ENCODE assay signal across 15 cellular contexts in genomic region chr12:114671321-114671663, GRCh38. TPM values are rescaled to one million over a fixed set of nuclear protein-coding genes. Genes with fewer than 3 reads are reported as not detected.
DNase-seq lines count a peak whose midpoint lies in the region; ATAC-seq, FAIRE-seq and TF ChIP-seq lines count a peak whose summit lies in the region.
"Had no signal": no experiment of that assay in that cellular context is flagged by ENCODE, and none has a peak within 500 bp of the region (broad histone marks: within the 10 kb centered on the region; RNA-seq: fewer than 3 reads in every experiment).

No MANE protein-coding gene starts in this region.

- TF ChIP-seq POLR2A in H1 (IDR thresholded peaks at IDR 0.05; ENCODE audit: control extremely low read depth in 1 of 2, low read depth in 2 of 2, low read length in 2 of 2), result no peak

- no peak overlapping the region for H3K9ac ChIP-seq in H1 (replicated peaks in 1 of 4; ENCODE audit: extremely low read depth in 1 of 4, low read depth in 3 of 4, low read length in 3 of 4)

- H3K36me3 Mint-ChIP-seq in nephron progenitor cell (ENCODE audit: low read depth), result peaks cover 35% of the 10 kb centered on the region
- H3K36me3 Mint-ChIP-seq: IgD-negative memory B cell had no signal

- POLR2A ChIA-PET in H1 (lab: Charles Lee; ENCODE audit: partially characterized antibody), result interaction anchor here (1.8 to 5.9 kb wide), 2 partner anchors 12 to 17 kb away, joined by 6 to 45 read pairs; partner anchors contain the start of gene TBX3

- intact Hi-C loops in left ventricle myocardium inferior (cut with micrococcal nuclease) (no loop called here), Right ventricle myocardium inferior (cut with DNase I) (loop anchor here (10.0 kb wide), 1 partner anchor 434 kb away; no protein-coding TSS in a partner anchor)

- H3K27me3 Mint-ChIP-seq in nephron progenitor cell (ENCODE audit: low read depth, poor library complexity), result peaks cover 68% of the 10 kb centered on the region

- no peak overlapping the region for H2BK5ac ChIP-seq in H1 (ENCODE audit: low read depth, low read length)

- no peak overlapping the region for H3K4ac ChIP-seq in H1 (replicated peaks; ENCODE audit: insufficient read length, low read depth, low read length)

- no peak overlapping the region for H4K8ac ChIP-seq in H1 (ENCODE audit: extremely low read depth, insufficient read depth, low read length)

- H3K36me3 ChIP-seq in left ventricle myocardium inferior (peaks cover 48% of the 10 kb centered on the region), H1 (ENCODE audit: control insufficient read depth in 2 of 4, insufficient read depth in 4 of 4, low read length in 3 of 4) (no peaks in the 10 kb centered on the region)

- peak overlapping the region; percentile 70 for H3K4me3 Mint-ChIP-seq in nephron progenitor cell
- H3K4me3 Mint-ChIP-seq: IgD-negative memory B cell had no signal

- TF ChIP-seq CTCF in left ventricle myocardium inferior (IDR thresholded peaks at IDR 0.05; ENCODE audit: borderline replicate concordance) (no peak), H1 (IDR thresholded peaks at IDR 0.05; ENCODE audit: control extremely low read depth in 1 of 3, insufficient read depth in 1 of 3, low read depth in 1 of 3, low read length in 3 of 3) (no peak), nephron progenitor cell (IDR thresholded peaks at IDR 0.05) (no peak)

- H2BK120ac ChIP-seq in H1 (replicated peaks; ENCODE audit: low read depth, low read length), result no peak overlapping the region

- H3K27me3 ChIP-seq in left ventricle myocardium inferior (ENCODE audit: low read depth) (peaks cover 46% of the 10 kb centered on the region), H1 (replicated peaks in 1 of 4; ENCODE audit: control insufficient read depth in 3 of 4, extremely low read depth in 1 of 4, insufficient read depth in 3 of 4, low read length in 3 of 4) (peaks cover 63 to 92% (median 87%) of the 10 kb centered on the region in 4 experiments)

- H3K18ac ChIP-seq in H1 (ENCODE audit: extremely low read depth, low read length), result no peak overlapping the region; the same call in 1 of the 2 replicates

- ATAC-seq in Right ventricle myocardium inferior (no peak), GM19395 (IDR thresholded peaks at IDR 0.05; ENCODE audit: unreplicated experiment) (no peak), esophagus mucosa (no peak)
- ATAC-seq: gastroesophageal sphincter had no signal

- H3K9me3 ChIP-seq in left ventricle myocardium inferior (replicated peaks), result no peaks in the 10 kb centered on the region
- H3K9me3 ChIP-seq in H1 (ENCODE audit: insufficient read depth in 2 of 2, low read depth in 1 of 2, low read length in 1 of 2), result no peaks in the 10 kb centered on the region
- H3K9me3 ChIP-seq: gastroesophageal sphincter, tibial artery had no signal

- no peak overlapping the region for H3K23ac ChIP-seq in H1 (ENCODE audit: insufficient read length)

- no peak for DNase-seq in left ventricle myocardium inferior
- DNase-seq in Right ventricle myocardium inferior (ENCODE audit: missing footprints), result no peak
- no peak for DNase-seq in H1 (ENCODE audit: low read depth in 1 of 2, low spot score in 2 of 2)
- DNase-seq in nephron progenitor cell, result no peak
- DNase-seq in DMS 273 treated with DMSO at 0.1 percent for 48 hours (lab: John Stamatoyannopoulos, UW), result no peak
- no peak for DNase-seq in NCI-H1105 treated with DMSO at 0.1 percent for 48 hours (lab: John Stamatoyannopoulos, UW)
- DNase-seq: activated gamma-delta T cell treated with Interleukin-2 at 50 U/mL for 16 hours; effector CD4-positive, alpha-beta T cell; GDM1; NCI-H1417; tibial artery had no signal

- no peak overlapping the region for H4K91ac ChIP-seq in H1 (replicated peaks; ENCODE audit: insufficient read length, low read length)

- no peak overlapping the region for H2AFZ ChIP-seq in H1 (ENCODE audit: low read length)

- H2BK20ac ChIP-seq in H1 (ENCODE audit: low read length), result no peak overlapping the region

- no peak for TF ChIP-seq EP300 in H1 (IDR thresholded peaks at IDR 0.05; ENCODE audit: borderline replicate concordance in 1 of 2, low read depth in 2 of 2, low read length in 2 of 2)

- no peak overlapping the region for H3K27ac Mint-ChIP-seq in nephron progenitor cell
- H3K27ac Mint-ChIP-seq: IgD-negative memory B cell had no signal

- peaks cover 11 to 12% of the 10 kb centered on the region in 2 experiments for H4K20me1 ChIP-seq in H1 (replicated peaks in 1 of 2; ENCODE audit: control insufficient read depth in 1 of 2, insufficient read depth in 2 of 2, low read length in 2 of 2)

- H3K79me2 ChIP-seq in H1 (ENCODE audit: control insufficient read depth in 1 of 2, insufficient read depth in 2 of 2, low read length in 2 of 2), result no peaks in the 10 kb centered on the region

- H3K4me1 ChIP-seq in left ventricle myocardium inferior (peaks cover 61% of the 10 kb centered on the region), H1 (replicated peaks in 1 of 4; ENCODE audit: control insufficient read depth in 3 of 4, insufficient read depth in 4 of 4, low read length in 3 of 4) (peaks cover 5 to 50% (median 26%) of the 10 kb centered on the region in 4 experiments)

- TF ChIP-seq RAD21 in H1 (IDR thresholded peaks at IDR 0.05 in 1 of 2, conservative IDR thresholded peaks at IDR 0.05 in 1 of 2; ENCODE audit: low read depth in 2 of 2, low read length in 2 of 2), result no peak

- peak overlapping the region; percentile 51 for H3K4me3 ChIP-seq in left ventricle myocardium inferior
- peak overlapping the region in 1 of 4 experiments; percentile 49; a peak in 2 of 8 replicates for H3K4me3 ChIP-seq in H1 (ENCODE audit: extremely low read depth in 1 of 4, insufficient read depth in 2 of 4, low read depth in 3 of 4, low read length in 4 of 4)
- H3K4me3 ChIP-seq: tibial artery had no signal

- no peak overlapping the region for H3K14ac ChIP-seq in H1 (ENCODE audit: insufficient read length)

- no peak overlapping the region for H3K56ac ChIP-seq in H1 (replicated peaks; ENCODE audit: insufficient read length, low read depth, low read length)

- CTCF ChIA-PET in H1 (lab: Charles Lee; ENCODE audit: partially characterized antibody), result interaction anchor here (0.8 to 1.3 kb wide), 4 partner anchors 8 to 46 kb away, joined by 3 to 5 read pairs (median 4); no protein-coding TSS in a partner anchor

- 5% methylated on average over 8 of the region's 8 CpGs; no CpG with 5 or more reads in 1 of the 2 experiments for WGBS in H1 (ENCODE audit: extremely low coverage in 1 of 2, insufficient coverage in 1 of 2, insufficient read length in 1 of 2, insufficient replicate concordance in 2 of 2, low coverage in 1 of 2, low lambda C conversion rate in 2 of 2, missing lambda C conversion rate in 1 of 2), 2 experiments

- H2BK15ac ChIP-seq in H1 (ENCODE audit: low read length), result no peak overlapping the region

- no peaks in the 10 kb centered on the region for H3K9me3 Mint-ChIP-seq in nephron progenitor cell

- H2AK5ac ChIP-seq in H1 (ENCODE audit: low read depth, low read length), result no peak overlapping the region

- H3K79me1 ChIP-seq in H1 (ENCODE audit: low read depth, low read length), result no peaks in the 10 kb centered on the region

- H3K4me2 ChIP-seq in H1 (ENCODE audit: insufficient read depth in 1 of 2, low read depth in 2 of 2, low read length in 2 of 2), result peak overlapping the region; percentile 38 to 62; a peak in 3 of 4 replicates

- H3K27ac ChIP-seq in left ventricle myocardium inferior (replicated peaks) (peak overlapping the region; percentile 74), H1 (ENCODE audit: low read depth, low read length) (no peak overlapping the region)
- H3K27ac ChIP-seq: tibial artery had no signal

- H3K4me1 Mint-ChIP-seq in nephron progenitor cell, result peaks cover 89% of the 10 kb centered on the region

- no peak overlapping the region for H4K5ac ChIP-seq in H1 (ENCODE audit: insufficient read length, low read depth, low read length)

- no peak for FAIRE-seq in H1 (lab: Jason Lieb, UNC)

- peaks cover 8% of the 10 kb centered on the region; the same call in 1 of the 2 replicates for H3K23me2 ChIP-seq in H1 (ENCODE audit: low read depth, low read length)

- no peak overlapping the region for H2BK12ac ChIP-seq in H1 (ENCODE audit: low read depth, low read length)

TF ChIP-seq in H1, 55 proteins besides CTCF, POLR2A, EP300 and RAD21:
- TF ChIP-seq SIRT6 (IDR thresholded peaks at IDR 0.05; ENCODE audit: low read length) (no peak), CBX8 (IDR thresholded peaks at IDR 0.05; ENCODE audit: borderline replicate concordance, low read depth, low read length) (peak; percentile 79; the same call in 1 of the 2 replicates)

RNA-seq across cellular contexts. Expression of gene TBX3, which starts 12.7 kb away (rescaled TPM):
- total RNA-seq in left ventricle myocardium inferior (27.2 TPM), Right ventricle myocardium inferior (11.9 TPM), esophagus mucosa (2.4 TPM)
- total RNA-seq in H1 (2021; fragmentation: NEBNext Ultra II Directional; extraction: Animal tissue kit (Norgen Biotek cat#: 25700)), result 0.29 and 1.0 TPM in 2 replicates
- 0.09 TPM in 2 replicates for polyA plus RNA-seq in H1 (2011; rRNA removed)
- polyA plus RNA-seq in H1 (2011; cell fraction: cytosol; rRNA removed), result 0.09 TPM
- 0.20 TPM for polyA plus RNA-seq in H1 (2011; cell fraction: nucleus; rRNA removed)
- 0.12 to 0.38 TPM (median 0.24 TPM) in 4 replicates for polyA plus RNA-seq in H1 (2012, experiment 1 of 2)
- 0.18 TPM for polyA plus RNA-seq in H1 (2012, experiment 2 of 2)
- 0.30 TPM for polyA plus RNA-seq in H1 (2013, experiment 1 of 2)
- 0.13 TPM for polyA plus RNA-seq in H1 (2013, experiment 2 of 2)
- 0.09 TPM in 1 of 2 replicates, not detected in the other for polyA minus RNA-seq in H1 (2011; rRNA and poly(A)+ RNA removed)
- polyA minus RNA-seq in H1 (2011; cell fraction: cytosol; rRNA and poly(A)+ RNA removed), result 0.73 TPM
- polyA minus RNA-seq in H1 (2011; cell fraction: nucleus; rRNA and poly(A)+ RNA removed), result 0.50 TPM
- polyA plus RNA-seq: IgD-negative memory B cell had no signal
